In genomic region chr16:17272716-17273115, GRCh38 we compare ENCODE assay signal across 21 cellular contexts.
DNase-seq lines count a peak whose midpoint lies in the region; ATAC-seq and TF ChIP-seq lines count a peak whose summit lies in the region.
"Had no signal": no experiment of that assay in that cellular context is flagged by ENCODE, and none has a peak within 500 bp of the region (broad histone marks: within the 10 kb centered on the region; RNA-seq: fewer than 3 reads in every experiment).

No MANE protein-coding gene starts in this region.

- DNase-seq in T-helper 2 cell treated with Interferon-gamma antibody and Interleukin-4, amounts not matched to agents 5 μg/mL and 100 μg/mL, for 36 hours (ENCODE audit: low spot score) = no peak
- DNase-seq in T-helper 2 cell = no peak
- DNase-seq in activated CD4-positive, alpha-beta memory T cell treated with anti-CD3 and anti-CD28 coated beads, Interleukin-2, amount 10 ng/mL, durations not matched to agents 7 days and 5 days = no peak
- DNase-seq in esophagus muscularis mucosa (ENCODE audit: extremely low spot score) = no peak
- DNase-seq in substantia nigra (lab: John Stamatoyannopoulos, UW) = no peak
- DNase-seq: CD4-positive, alpha-beta memory T cell; left cardiac atrium; NCI-H1105; NCI-H2171 treated with DMSO at 0.1 percent for 48 hours; SW 1271; upper lobe of right lung; WERI-Rb-1 had no signal

- no peak for TF ChIP-seq EP300 in esophagus muscularis mucosa (IDR thresholded peaks at IDR 0.05)

- H3K9me3 ChIP-seq in esophagus muscularis mucosa = no peaks in the 10 kb centered on the region
- H3K9me3 ChIP-seq in skeletal muscle satellite cell (replicated peaks; ENCODE audit: low read length) = no peaks in the 10 kb centered on the region
- H3K9me3 ChIP-seq: pancreas, Peyer's patch, upper lobe of right lung had no signal

- no peak for TF ChIP-seq CTCF in esophagus muscularis mucosa (IDR thresholded peaks at IDR 0.05)

- H3K4me3 Mint-ChIP-seq in T-helper 2 cell treated with Interferon-gamma antibody and Interleukin-4, amounts not matched to agents 5 μg/mL and 100 μg/mL, for 36 hours = peak overlapping the region; percentile 68
- peak overlapping the region; percentile 1 for H3K4me3 Mint-ChIP-seq in activated CD4-positive, alpha-beta memory T cell treated with anti-CD3 and anti-CD28 coated beads, Interleukin-2, amount 10 ng/mL, durations not matched to agents 7 days and 5 days

- H3K27ac Mint-ChIP-seq in T-helper 2 cell treated with Interferon-gamma antibody and Interleukin-4, amounts not matched to agents 5 μg/mL and 100 μg/mL, for 36 hours = no peak overlapping the region
- H3K27ac Mint-ChIP-seq in activated CD4-positive, alpha-beta memory T cell treated with anti-CD3 and anti-CD28 coated beads, Interleukin-2, amount 10 ng/mL, durations not matched to agents 7 days and 5 days = peak overlapping the region; percentile 38

- H3K27me3 ChIP-seq in esophagus muscularis mucosa (no peaks in the 10 kb centered on the region), skeletal muscle satellite cell (ENCODE audit: control insufficient read depth, insufficient read depth, low read length) (no peaks in the 10 kb centered on the region)
- H3K27me3 ChIP-seq: pancreas, Peyer's patch, upper lobe of right lung had no signal

- H3K36me3 ChIP-seq in esophagus muscularis mucosa (no peaks in the 10 kb centered on the region), skeletal muscle satellite cell (ENCODE audit: insufficient read depth, low read length) (no peaks in the 10 kb centered on the region)
- H3K36me3 ChIP-seq: pancreas, Peyer's patch, upper lobe of right lung, WERI-Rb-1 had no signal

- ATAC-seq in GM21786 (IDR thresholded peaks at IDR 0.05; ENCODE audit: unreplicated experiment) (no peak), HG03469 (IDR thresholded peaks at IDR 0.05; ENCODE audit: unreplicated experiment) (no peak)

- no peak for TF ChIP-seq POLR2A in esophagus muscularis mucosa (IDR thresholded peaks at IDR 0.05; ENCODE audit: low read depth)

- H3K9ac ChIP-seq in skeletal muscle satellite cell (ENCODE audit: low read depth, low read length) = no peak overlapping the region
- H3K9ac ChIP-seq: KMS-11 had no signal

- peaks cover 15% of the 10 kb centered on the region for H3K36me3 Mint-ChIP-seq in T-helper 2 cell treated with Interferon-gamma antibody and Interleukin-4, amounts not matched to agents 5 μg/mL and 100 μg/mL, for 36 hours (ENCODE audit: low read depth)
- H3K36me3 Mint-ChIP-seq in activated CD4-positive, alpha-beta memory T cell treated with anti-CD3 and anti-CD28 coated beads, Interleukin-2, amount 10 ng/mL, durations not matched to agents 7 days and 5 days (ENCODE audit: low read depth) = peaks cover 10% of the 10 kb centered on the region

- POLR2A ChIA-PET in activated CD4-positive, alpha-beta memory T cell treated with anti-CD3 and anti-CD28 coated beads, Interleukin-2, amount 10 ng/mL, durations not matched to agents 7 days and 5 days (lab: Charles Lee) = interaction anchor here (1.0 to 1.6 kb wide), 9 partner anchors 9 to 145 kb away, joined by 3 to 6 read pairs (median 4); no protein-coding TSS in a partner anchor

- peaks cover 50% of the 10 kb centered on the region for H3K4me1 Mint-ChIP-seq in T-helper 2 cell treated with Interferon-gamma antibody and Interleukin-4, amounts not matched to agents 5 μg/mL and 100 μg/mL, for 36 hours (ENCODE audit: low read depth)
- peaks cover 59% of the 10 kb centered on the region for H3K4me1 Mint-ChIP-seq in activated CD4-positive, alpha-beta memory T cell treated with anti-CD3 and anti-CD28 coated beads, Interleukin-2, amount 10 ng/mL, durations not matched to agents 7 days and 5 days

- intact Hi-C loops in esophagus muscularis mucosa (cut with DNase I) = no loop called here

- CTCF ChIA-PET in activated CD4-positive, alpha-beta memory T cell treated with anti-CD3 and anti-CD28 coated beads, Interleukin-2, amount 10 ng/mL, durations not matched to agents 7 days and 5 days (lab: Charles Lee) = interaction anchor here (0.9 to 1.0 kb wide), 3 partner anchors 97 to 201 kb away, joined by 3 to 6 read pairs (median 4); no protein-coding TSS in a partner anchor

- H3K4me2 ChIP-seq in skeletal muscle satellite cell (ENCODE audit: low read length) = peak overlapping the region; percentile 34
- H3K4me2 ChIP-seq: KMS-11 had no signal

- H3K4me1 ChIP-seq in esophagus muscularis mucosa = peaks cover 15 to 44% (median 38%) of the 10 kb centered on the region in 4 donors
- peaks cover 32% of the 10 kb centered on the region for H3K4me1 ChIP-seq in skeletal muscle satellite cell (ENCODE audit: control insufficient read depth, insufficient read depth, low read length)

- WGBS in esophagus muscularis mucosa = 57% methylated on average over 1 of the region's 10 CpGs

- H3K4me3 ChIP-seq in esophagus muscularis mucosa = no peak overlapping the region
- no peak overlapping the region for H3K4me3 ChIP-seq in skeletal muscle satellite cell (ENCODE audit: low read length)
- H3K4me3 ChIP-seq: pancreas, Peyer's patch, skin epidermis, upper lobe of right lung had no signal

- H3K27ac ChIP-seq in esophagus muscularis mucosa (replicated peaks in 1 of 4) = peak overlapping the region in 3 of 4 donors; percentile 11 to 73 (median 70)
- no peak overlapping the region for H3K27ac ChIP-seq in substantia nigra (ENCODE audit: low read depth, low read length, poor library complexity, severe bottlenecking)
- H3K27ac ChIP-seq: HL-60, KMS-11, skin epidermis, upper lobe of right lung, WERI-Rb-1 had no signal

- H3K9me3 Mint-ChIP-seq in T-helper 2 cell treated with Interferon-gamma antibody and Interleukin-4, amounts not matched to agents 5 μg/mL and 100 μg/mL, for 36 hours = no peaks in the 10 kb centered on the region
- H3K9me3 Mint-ChIP-seq in activated CD4-positive, alpha-beta memory T cell treated with anti-CD3 and anti-CD28 coated beads, Interleukin-2, amount 10 ng/mL, durations not matched to agents 7 days and 5 days = no peaks in the 10 kb centered on the region
- H3K9me3 Mint-ChIP-seq: activated naive CD4-positive, alpha-beta T cell treated with anti-CD3 and anti-CD28 coated beads, Interleukin-2, amount 50 U/mL, for 72 hours; CD4-positive, alpha-beta memory T cell had no signal

- H3K27me3 Mint-ChIP-seq in T-helper 2 cell treated with Interferon-gamma antibody and Interleukin-4, amounts not matched to agents 5 μg/mL and 100 μg/mL, for 36 hours (ENCODE audit: low read depth) = peaks cover 6% of the 10 kb centered on the region
- peaks cover 1% of the 10 kb centered on the region for H3K27me3 Mint-ChIP-seq in activated CD4-positive, alpha-beta memory T cell treated with anti-CD3 and anti-CD28 coated beads, Interleukin-2, amount 10 ng/mL, durations not matched to agents 7 days and 5 days
- H3K27me3 Mint-ChIP-seq: CD4-positive, alpha-beta memory T cell had no signal
